In genomic region chr9:69168709-69169217, GRCh38 we compare ENCODE assay signal across 8 cellular contexts. TPM values are rescaled to one million over a fixed set of nuclear protein-coding genes. Genes with fewer than 3 reads are reported as not detected.
A peak's percentile ranks its signal among the peaks of the same experiment; 100 is the strongest.
DNase-seq lines count a peak whose midpoint lies in the region; ATAC-seq and TF ChIP-seq lines count a peak whose summit lies in the region.

No MANE protein-coding gene starts in this region.

- TF ChIP-seq EP300 in SK-N-SH (IDR thresholded peaks at IDR 0.05; ENCODE audit: borderline replicate concordance in 1 of 2, low read depth in 1 of 2, low read length in 1 of 2): no peak

- H3K79me2 ChIP-seq in SK-N-SH (ENCODE audit: insufficient read depth): no peaks in the 10 kb centered on the region

- peak; percentile 38 for ATAC-seq in HG03439 (IDR thresholded peaks at IDR 0.05; ENCODE audit: unreplicated experiment)
- ATAC-seq in esophagus mucosa: peak; percentile 89

- H3K27me3 ChIP-seq in SK-N-SH (ENCODE audit: insufficient read depth): no peaks in the 10 kb centered on the region

- 93% methylated on average over 13 of the region's 13 CpGs for WGBS in SK-N-SH (ENCODE audit: low lambda C conversion rate)

- H2AFZ ChIP-seq in SK-N-SH (ENCODE audit: low read depth): no peak overlapping the region

- no peaks in the 10 kb centered on the region for H3K9me3 ChIP-seq in SK-N-SH

- H3F3A ChIP-seq in SK-N-SH (replicated peaks; ENCODE audit: insufficient read depth): no peaks in the 10 kb centered on the region

- no peaks in the 10 kb centered on the region for H4K20me1 ChIP-seq in SK-N-SH (ENCODE audit: insufficient read depth)

- H3K9ac ChIP-seq in SK-N-SH: no peak overlapping the region

- TF ChIP-seq CTCF in SK-N-SH (IDR thresholded peaks at IDR 0.05): no peak

- no peak overlapping the region for H3K4me3 ChIP-seq in SK-N-SH (ENCODE audit: low read depth in 2 of 2, low read length in 1 of 2)

- POLR2A ChIA-PET in SK-N-SH (lab: Yijun Ruan, JAX): no interaction called here

- CTCF ChIA-PET in SK-N-SH (lab: Yijun Ruan, JAX): interaction anchor here (0.6 kb wide), 1 partner anchor 83 kb away, joined by 3 read pairs; no protein-coding TSS in a partner anchor

- peaks cover 5% of the 10 kb centered on the region in 2 experiments; a peak in 3 of 4 replicates for H3K4me1 ChIP-seq in SK-N-SH (ENCODE audit: control insufficient read depth in 1 of 2, insufficient read depth in 2 of 2, low read depth in 1 of 2, low read length in 1 of 2)

- DNase-seq in NCI-H1105 treated with DMSO at 0.1 percent for 48 hours (lab: John Stamatoyannopoulos, UW) (peak; percentile 38), NCI-H1105 (lab: John Stamatoyannopoulos, UW) (no peak), NCI-H2227 (lab: John Stamatoyannopoulos, UW; ENCODE audit: unreplicated experiment) (no peak), SK-N-SH (no peak)
- peak in 3 of 4 experiments; percentile 6 to 26 (median 11) for DNase-seq in activated CD4-positive, CD25-positive, alpha-beta regulatory T cell (lab: John Stamatoyannopoulos, UW)
- peak; percentile 45 to 49 for DNase-seq in stimulated activated CD4-positive, alpha-beta T cell treated with anti-CD3 and anti-CD28 coated beads, Interleukin-4, amount 100 ng/mL, for 4 hours

- H3K36me3 ChIP-seq in SK-N-SH (replicated peaks in 1 of 2; ENCODE audit: control insufficient read depth in 1 of 2, insufficient read depth in 2 of 2, low read length in 1 of 2): no peaks in the 10 kb centered on the region

- no peaks in the 10 kb centered on the region for H3K9me2 ChIP-seq in SK-N-SH

- H3K4me2 ChIP-seq in SK-N-SH: no peak overlapping the region

- TF ChIP-seq RAD21 in SK-N-SH (IDR thresholded peaks at IDR 0.05; ENCODE audit: low read length): no peak

- no peak overlapping the region for H3K27ac ChIP-seq in SK-N-SH (ENCODE audit: low read depth in 2 of 2, low read length in 1 of 2)

TF ChIP-seq in SK-N-SH, 30 proteins besides CTCF, POLR2A, EP300 and RAD21:
- TF ChIP-seq, protein P1, sequence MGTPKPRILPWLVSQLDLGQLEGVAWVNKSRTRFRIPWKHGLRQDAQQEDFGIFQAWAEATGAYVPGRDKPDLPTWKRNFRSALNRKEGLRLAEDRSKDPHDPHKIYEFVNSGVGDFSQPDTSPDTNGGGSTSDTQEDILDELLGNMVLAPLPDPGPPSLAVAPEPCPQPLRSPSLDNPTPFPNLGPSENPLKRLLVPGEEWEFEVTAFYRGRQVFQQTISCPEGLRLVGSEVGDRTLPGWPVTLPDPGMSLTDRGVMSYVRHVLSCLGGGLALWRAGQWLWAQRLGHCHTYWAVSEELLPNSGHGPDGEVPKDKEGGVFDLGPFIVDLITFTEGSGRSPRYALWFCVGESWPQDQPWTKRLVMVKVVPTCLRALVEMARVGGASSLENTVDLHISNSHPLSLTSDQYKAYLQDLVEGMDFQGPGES (IDR thresholded peaks at IDR 0.05; ENCODE audit: low read depth, low read length): no peak
- TF ChIP-seq FOXJ3 (CRISPR knock-in tag; IDR thresholded peaks at IDR 0.05) (no peak), RFX5 (IDR thresholded peaks at IDR 0.05; ENCODE audit: low read length) (no peak), EZH2phosphoT487 (IDR thresholded peaks at IDR 0.05; ENCODE audit: borderline replicate concordance, low read depth) (no peak), GABPA (IDR thresholded peaks at IDR 0.05; ENCODE audit: low read depth) (no peak), TEAD4 (IDR thresholded peaks at IDR 0.05; ENCODE audit: borderline replicate concordance, insufficient read depth) (no peak), RXRA (IDR thresholded peaks at IDR 0.05; ENCODE audit: borderline replicate concordance, low read depth) (no peak)

RNA-seq across cellular contexts. Expression of gene TJP2, which starts 5.3 kb away (rescaled TPM):
- 113 TPM for total RNA-seq in esophagus mucosa
- 17.7 and 18.4 TPM in 2 replicates for polyA plus RNA-seq in SK-N-SH (2012; rRNA removed)
- 18.9 and 19.8 TPM in 2 replicates for polyA plus RNA-seq in SK-N-SH (2012; cell fraction: cytosol; rRNA removed)
- 30.5 and 38.4 TPM in 2 replicates for polyA plus RNA-seq in SK-N-SH (2012; cell fraction: nucleus; rRNA removed)

Comparison
In these comparisons a context has a peak if more than half of its experiments do, and no peak if none do; other contexts are left out.
1. DNase-seq: peak in NCI-H1105 treated with DMSO at 0.1 percent for 48 hours (single experiment), activated CD4-positive, CD25-positive, alpha-beta regulatory T cell (3 of 4) and stimulated activated CD4-positive, alpha-beta T cell treated with anti-CD3 and anti-CD28 coated beads, Interleukin-4, amount 100 ng/mL, for 4 hours (2 of 2); none in NCI-H1105 (single experiment), NCI-H2227 (single experiment) and SK-N-SH (single experiment).